ENCODE assay signal across 28 cellular contexts in the genomic region with DNA sequence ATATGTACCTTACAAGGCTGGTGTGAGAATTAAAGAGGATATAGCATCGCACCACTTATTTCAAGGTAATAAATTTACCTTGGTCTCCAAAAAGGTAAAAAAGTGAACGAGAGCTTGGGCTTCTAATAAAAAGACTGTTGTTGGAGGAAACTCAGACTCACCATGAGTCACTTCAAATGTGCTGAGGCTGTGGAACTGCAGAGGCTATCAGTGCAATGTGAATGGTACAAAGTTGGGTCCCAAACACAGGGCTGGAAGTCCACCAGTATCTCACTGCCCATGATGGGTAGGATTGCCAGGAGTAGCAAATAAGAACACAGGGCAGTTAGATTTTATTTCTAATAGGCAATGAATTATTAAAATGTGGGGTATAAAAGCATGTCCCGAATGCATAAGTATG.
"Had no signal": no experiment of that assay in that cellular context is flagged by ENCODE, and none has a peak within 500 bp of the region (broad histone marks: within the 10 kb centered on the region; RNA-seq: fewer than 3 reads in every experiment).

No MANE protein-coding gene starts in this region.

- H3K36me3 Mint-ChIP-seq: activated naive CD8-positive, alpha-beta T cell; stimulated activated effector memory CD8-positive, alpha-beta T cell treated with anti-CD3 and anti-CD28 coated beads, Interleukin-12 subunit alpha, Interleukin-12 subunit beta, amount 100 ng/mL, for 72 hours; type B pancreatic cell had no signal

- H3K4me1 ChIP-seq: body of pancreas, uterus had no signal

- ATAC-seq: body of pancreas; left ventricle myocardium superior; sciatic nerve; stimulated activated effector memory CD8-positive, alpha-beta T cell treated with anti-CD3 and anti-CD28 coated beads, Interleukin-12 subunit alpha, Interleukin-12 subunit beta, amount 100 ng/mL, for 72 hours had no signal

- H3K4me3 ChIP-seq: body of pancreas, coronary artery, dorsolateral prefrontal cortex, ovary, uterus had no signal

- DNase-seq: activated CD4-positive, alpha-beta T cell treated with anti-CD3 and anti-CD28 coated beads for 48 hours; activated CD4-positive, alpha-beta T cell treated with anti-CD3 and anti-CD28 coated beads, Interleukin-2, amount 50 U/mL, for 48 hours; activated CD8-positive, alpha-beta memory T cell treated with anti-CD3 and anti-CD28 coated beads for 24 hours; activated effector memory CD4-positive, alpha-beta T cell treated with Interleukin-2 at 50 U/mL for 16 hours; activated naive CD4-positive, alpha-beta T cell treated with Interleukin-2 at 50 U/mL for 16 hours; anterior cingulate cortex; body of pancreas; dorsolateral prefrontal cortex; effector memory CD4-positive, alpha-beta T cell; erythroblast; foreskin melanocyte; left ventricle myocardium superior; ovary; retina; small intestine; stimulated activated CD4-positive, alpha-beta T cell treated with anti-CD3 and anti-CD28 coated beads, Interleukin-4, amount 100 ng/mL, for 24 hours; substantia nigra; T-helper 1 cell; uterus had no signal

- H3K9me3 Mint-ChIP-seq: nephron; stimulated activated effector memory CD8-positive, alpha-beta T cell treated with anti-CD3 and anti-CD28 coated beads, Interleukin-12 subunit alpha, Interleukin-12 subunit beta, amount 100 ng/mL, for 72 hours; stimulated activated naive CD8-positive, alpha-beta T cell treated with anti-CD3 and anti-CD28 coated beads, Interleukin-15, Interleukin-2, amounts not matched to agents 100 ng/mL and 50 ng/mL, for 24 hours; type B pancreatic cell had no signal

- H3K27ac Mint-ChIP-seq: activated naive CD8-positive, alpha-beta T cell; nephron; progenitor cell of endocrine pancreas; stimulated activated effector memory CD8-positive, alpha-beta T cell treated with anti-CD3 and anti-CD28 coated beads, Interleukin-12 subunit alpha, Interleukin-12 subunit beta, amount 100 ng/mL, for 72 hours; stimulated activated naive CD8-positive, alpha-beta T cell treated with anti-CD3 and anti-CD28 coated beads, Interleukin-15, Interleukin-2, amounts not matched to agents 100 ng/mL and 50 ng/mL, for 24 hours; type B pancreatic cell had no signal

- H3K27me3 Mint-ChIP-seq: activated naive CD8-positive, alpha-beta T cell; type B pancreatic cell had no signal

- H3K4me1 Mint-ChIP-seq: nephron; stimulated activated effector memory CD8-positive, alpha-beta T cell treated with anti-CD3 and anti-CD28 coated beads, Interleukin-12 subunit alpha, Interleukin-12 subunit beta, amount 100 ng/mL, for 72 hours had no signal

- H3K27me3 ChIP-seq: body of pancreas, ovary had no signal

- H3K9me3 ChIP-seq: body of pancreas, ovary, uterus had no signal

- H3K27ac ChIP-seq: body of pancreas, coronary artery, dorsolateral prefrontal cortex, ovary, uterus, VCaP had no signal

- H3K36me3 ChIP-seq: ovary, uterus had no signal

- H3K4me3 Mint-ChIP-seq: activated naive CD8-positive, alpha-beta T cell; nephron; stimulated activated effector memory CD8-positive, alpha-beta T cell treated with anti-CD3 and anti-CD28 coated beads, Interleukin-12 subunit alpha, Interleukin-12 subunit beta, amount 100 ng/mL, for 72 hours; stimulated activated naive CD8-positive, alpha-beta T cell treated with anti-CD3 and anti-CD28 coated beads, Interleukin-15, Interleukin-2, amounts not matched to agents 100 ng/mL and 50 ng/mL, for 24 hours; type B pancreatic cell had no signal
